In genomic region chr19:8429044-8429443, GRCh38 we compare ENCODE assay signal across 23 cellular contexts.
"Had no signal": no experiment of that assay in that cellular context is flagged by ENCODE, and none has a peak within 500 bp of the region (broad histone marks: within the 10 kb centered on the region; RNA-seq: fewer than 3 reads in every experiment).

No MANE protein-coding gene starts in this region.

- FAIRE-seq: HTR-8/SVneo had no signal

- DNase-seq: KBM-7, MV-4-11, NCI-H1048, NCI-H1105, NCI-H1417, NCI-H1436 treated with DMSO at 0.1 percent for 48 hours, NCI-H1694, NCI-H187 treated with DMSO at 0.1 percent for 48 hours, NCI-H2029 treated with DMSO at 0.1 percent for 48 hours, NCI-H2107, NCI-H2227 treated with DMSO at 0.1 percent for 48 hours, NCI-H524 treated with DMSO at 0.1 percent for 48 hours, NCI-H69, NCI-H774, PC-3, SHP77 treated with DMSO at 0.1 percent for 48 hours, SJCRH30, SW 1271, T-cell had no signal

- H3K27ac ChIP-seq: HL-60, SJCRH30 had no signal

- H3K4me3 ChIP-seq: SJCRH30 had no signal

- H3K36me3 ChIP-seq: SJCRH30 had no signal

- ATAC-seq: Panc1, PC-3, Right ventricle myocardium inferior, T-cell had no signal

- H3K9me3 ChIP-seq: SJCRH30 had no signal

- H3K27me3 ChIP-seq: SJCRH30 had no signal
